In the genomic region with DNA sequence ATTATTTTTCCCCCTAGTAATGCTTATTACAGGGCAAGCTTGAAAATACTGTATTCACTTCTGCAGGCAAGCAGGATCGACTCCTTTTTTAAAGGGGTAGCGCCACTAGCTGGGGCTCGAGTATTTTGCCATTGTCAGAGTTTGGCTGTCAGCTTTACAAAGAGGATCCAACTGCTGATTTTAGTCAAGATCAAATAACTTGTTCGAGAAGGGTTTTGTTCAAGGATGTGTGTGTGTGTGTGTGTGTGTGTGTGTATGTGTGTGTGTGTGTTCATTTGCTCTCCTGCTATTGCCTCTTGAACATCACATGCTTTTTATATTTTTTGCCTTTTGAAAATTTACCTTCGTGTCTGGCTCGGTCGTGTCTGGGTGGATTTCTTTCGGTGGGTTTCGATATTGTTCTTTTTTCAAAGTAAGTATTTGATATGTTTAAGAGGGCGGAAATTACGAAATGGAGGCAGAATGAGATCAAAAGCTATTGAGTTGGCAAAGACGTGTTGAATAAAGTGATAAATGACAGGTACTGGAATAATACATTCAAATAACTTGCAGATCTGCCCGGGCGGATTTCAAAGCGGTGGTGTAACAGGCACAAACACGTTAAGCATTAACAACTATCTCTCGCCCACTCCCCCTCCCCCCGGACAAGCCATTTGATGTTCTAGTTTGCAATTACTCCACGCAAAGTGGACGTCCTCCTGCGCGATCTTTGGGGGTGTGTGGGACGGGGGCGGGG, we compare ENCODE assay signal across 8 cellular contexts. TPM values are rescaled to one million over a fixed set of nuclear protein-coding genes. Genes with fewer than 3 reads are reported as not detected.
DNase-seq lines count a peak whose midpoint lies in the region; ATAC-seq, FAIRE-seq and TF ChIP-seq lines count a peak whose summit lies in the region.

No MANE protein-coding gene starts in this region.

- H3K4me1 ChIP-seq in astrocyte (ENCODE audit: insufficient read depth, low read length) (peaks cover 36% of the 10 kb centered on the region), rectal smooth muscle tissue (ENCODE audit: control insufficient read depth, insufficient read depth, low read length) (peaks cover 2% of the 10 kb centered on the region)

- FAIRE-seq in astrocyte (lab: Jason Lieb, UNC), result no peak

- H3K4me3 ChIP-seq in astrocyte (ENCODE audit: insufficient read depth, low read depth, low read length) (peak overlapping the region; percentile 91), rectal smooth muscle tissue (ENCODE audit: low read length) (peak overlapping the region; percentile 93)

- TF ChIP-seq CTCF in astrocyte (IDR thresholded peaks at IDR 0.05; ENCODE audit: insufficient read depth, low read depth, low read length), result no peak

- H3K27me3 ChIP-seq in astrocyte (ENCODE audit: insufficient read depth, low read length), result no peaks in the 10 kb centered on the region
- no peaks in the 10 kb centered on the region for H3K27me3 ChIP-seq in rectal smooth muscle tissue (ENCODE audit: control insufficient read depth, insufficient read depth, low read length)

- DNase-seq in SIG-M5 treated with dmso at 0.1 percent for 504 hours (lab: John Stamatoyannopoulos, UW; ENCODE audit: unreplicated experiment) (peak; percentile 52), SIG-M5 (lab: John Stamatoyannopoulos, UW) (no peak), T-cell (peak; percentile 41 to 81 (median 64)), astrocyte (ENCODE audit: low read depth) (peak; percentile 63), hippocampal formation (lab: John Stamatoyannopoulos, UW) (peak; percentile 60 to 83)

- peaks cover 4% of the 10 kb centered on the region for H3K36me3 Mint-ChIP-seq in IgD-negative memory B cell
- H3K36me3 Mint-ChIP-seq in T-cell, result no peaks in the 10 kb centered on the region
- no peaks in the 10 kb centered on the region for H3K36me3 Mint-ChIP-seq in astrocyte (ENCODE audit: low read depth, unreplicated experiment)

- peak; percentile 41 to 68 (median 48) for ATAC-seq in T-cell (replicated peaks in 1 of 4)
- no peak for ATAC-seq in HG03469 (IDR thresholded peaks at IDR 0.05; ENCODE audit: unreplicated experiment)

- CTCF ChIA-PET in T-cell (lab: Charles Lee), result interaction anchor here (0.6 to 3.8 kb wide), 20 partner anchors 31 to 1283 kb away, joined by 3 to 39 read pairs (median 3); no protein-coding TSS in a partner anchor

- H3K27ac Mint-ChIP-seq in IgD-negative memory B cell (peak overlapping the region; percentile 91 to 98 (median 96)), T-cell (peak overlapping the region; percentile 96 to 100), astrocyte (ENCODE audit: unreplicated experiment) (peak overlapping the region; percentile 100)

- no peaks in the 10 kb centered on the region for H3K36me3 ChIP-seq in astrocyte (ENCODE audit: insufficient read depth, low read length)
- no peaks in the 10 kb centered on the region for H3K36me3 ChIP-seq in rectal smooth muscle tissue (ENCODE audit: control insufficient read depth, insufficient read depth, low read length)

- H3K4me1 Mint-ChIP-seq in IgD-negative memory B cell (peaks cover 26 to 33% (median 32%) of the 10 kb centered on the region in 3 donors), T-cell (peaks cover 48 to 55% (median 51%) of the 10 kb centered on the region in 3 donors), astrocyte (ENCODE audit: low read depth, unreplicated experiment) (peaks cover 22% of the 10 kb centered on the region)

- H3K27ac ChIP-seq in astrocyte (ENCODE audit: low read depth, low read length) (peak overlapping the region; percentile 87), rectal smooth muscle tissue (ENCODE audit: low read depth, low read length) (peak overlapping the region; percentile 89)

- H3K9me3 Mint-ChIP-seq in IgD-negative memory B cell (no peaks in the 10 kb centered on the region), T-cell (no peaks in the 10 kb centered on the region), astrocyte (ENCODE audit: unreplicated experiment) (no peaks in the 10 kb centered on the region)

- peaks cover 57% of the 10 kb centered on the region for H3K79me2 ChIP-seq in astrocyte (ENCODE audit: insufficient read depth, low read length)

- H4K20me1 ChIP-seq in astrocyte (ENCODE audit: insufficient read depth, low read length), result peaks cover 13% of the 10 kb centered on the region

- H3K27me3 Mint-ChIP-seq in IgD-negative memory B cell, result no peaks in the 10 kb centered on the region
- no peaks in the 10 kb centered on the region for H3K27me3 Mint-ChIP-seq in T-cell
- no peaks in the 10 kb centered on the region for H3K27me3 Mint-ChIP-seq in astrocyte (ENCODE audit: low read depth, unreplicated experiment)

- peak overlapping the region; percentile 98 for H3K4me2 ChIP-seq in astrocyte (ENCODE audit: low read length)

- H3K9me3 ChIP-seq in astrocyte (ENCODE audit: insufficient read depth, low read depth, low read length), result no peaks in the 10 kb centered on the region

- H3K9ac ChIP-seq in astrocyte (ENCODE audit: low read length), result peak overlapping the region; percentile 95
- H3K9ac ChIP-seq in rectal smooth muscle tissue (ENCODE audit: low read length), result peak overlapping the region; percentile 72

- H2AFZ ChIP-seq in astrocyte (ENCODE audit: low read depth, low read length), result peak overlapping the region; percentile 29

- POLR2A ChIA-PET in T-cell (lab: Charles Lee), result interaction anchor here (0.5 to 3.3 kb wide), 14 partner anchors 31 to 1230 kb away, joined by 3 to 19 read pairs (median 3); no protein-coding TSS in a partner anchor

- H3K4me3 Mint-ChIP-seq in IgD-negative memory B cell (peak overlapping the region; percentile 94 to 99 (median 96)), T-cell (peak overlapping the region; percentile 80 to 94 (median 87)), astrocyte (ENCODE audit: unreplicated experiment) (peak overlapping the region; percentile 95)

RNA-seq across cellular contexts. Expression of gene ARID5B, which starts 1.1 kb away (rescaled TPM):
- 154 TPM for polyA plus RNA-seq in IgD-negative memory B cell
- 10 to 100 TPM; 34.0 to 75.5 (median 42.5) TPM for total RNA-seq in T-cell
- 64.6 and 66.0 TPM in 2 replicates for total RNA-seq in astrocyte
